10 cellular contexts compared by ENCODE assay signal in genomic region chr12:8035440-8036010, GRCh38. TPM values are rescaled to one million over a fixed set of nuclear protein-coding genes. Genes with fewer than 3 reads are reported as not detected.
A peak's percentile ranks its signal among the peaks of the same experiment; 100 is the strongest.
DNase-seq lines count a peak whose midpoint lies in the region; ATAC-seq, FAIRE-seq and TF ChIP-seq lines count a peak whose summit lies in the region.
"Had no signal": no experiment of that assay in that cellular context is flagged by ENCODE, and none has a peak within 500 bp of the region (broad histone marks: within the 10 kb centered on the region; RNA-seq: fewer than 3 reads in every experiment).

No MANE protein-coding gene starts in this region.

- WGBS in H1 (ENCODE audit: extremely low coverage in 1 of 2, insufficient coverage in 1 of 2, insufficient read length in 1 of 2, insufficient replicate concordance in 2 of 2, low coverage in 1 of 2, low lambda C conversion rate in 2 of 2, missing lambda C conversion rate in 1 of 2), 2 experiments = 77% methylated on average over 5 of the region's 5 CpGs; no CpG with 5 or more reads in 1 of the 2 experiments

- no peak for TF ChIP-seq EP300 in H1 (IDR thresholded peaks at IDR 0.05; ENCODE audit: borderline replicate concordance in 1 of 2, low read depth in 2 of 2, low read length in 2 of 2)

- peaks cover 5% of the 10 kb centered on the region; the same call in 1 of the 2 replicates for H3K79me1 ChIP-seq in H1 (ENCODE audit: low read depth, low read length)

- intact Hi-C loops in Right ventricle myocardium superior (cut with DNase I) = loop anchor here (10.0 kb wide), 1 partner anchor 101 kb away; the partner anchor contains the start of gene SLC2A3
- intact Hi-C loops in naive thymus-derived CD4-positive, alpha-beta T cell (cut with micrococcal nuclease) = no loop called here

- peaks cover 9% of the 10 kb centered on the region for H3K36me3 ChIP-seq in right atrium auricular region
- H3K36me3 ChIP-seq in H1 (ENCODE audit: control insufficient read depth in 2 of 4, insufficient read depth in 4 of 4, low read length in 3 of 4) = peaks cover 0 to 3% (median under 1%) of the 10 kb centered on the region in 4 experiments; a peak in 2 of 8 replicates
- H3K36me3 ChIP-seq in naive thymus-derived CD4-positive, alpha-beta T cell (ENCODE audit: control insufficient read depth in 2 of 3, insufficient read depth in 3 of 3, low read length in 3 of 3) = peaks cover 0 to 19% (median 5%) of the 10 kb centered on the region in 3 experiments

- H3K9ac ChIP-seq in H1 (replicated peaks in 1 of 4; ENCODE audit: extremely low read depth in 1 of 4, low read depth in 3 of 4, low read length in 3 of 4) = no peak overlapping the region

- no peak overlapping the region for H2AFZ ChIP-seq in H1 (ENCODE audit: low read length)

- H3K4me3 Mint-ChIP-seq in naive thymus-derived CD4-positive, alpha-beta T cell = peak overlapping the region in 9 of 10 donors; percentile 71 to 94 (median 90)

- no peak for TF ChIP-seq POLR2A in H1 (IDR thresholded peaks at IDR 0.05; ENCODE audit: control extremely low read depth in 1 of 2, low read depth in 2 of 2, low read length in 2 of 2)

- H3K23me2 ChIP-seq in H1 (ENCODE audit: low read depth, low read length) = peaks cover 23% of the 10 kb centered on the region

- peak overlapping the region; percentile 5; the same call in 1 of the 2 replicates for H2BK15ac ChIP-seq in H1 (ENCODE audit: low read length)

- H3K23ac ChIP-seq in H1 (ENCODE audit: insufficient read length) = no peak overlapping the region

- CTCF ChIA-PET in H1 (lab: Charles Lee; ENCODE audit: partially characterized antibody) = interaction anchor here (1.0 to 3.1 kb wide), 2 partner anchors 11 to 57 kb away, joined by 3 to 17 read pairs; no protein-coding TSS in a partner anchor
- CTCF ChIA-PET in naive thymus-derived CD4-positive, alpha-beta T cell (lab: Charles Lee) = interaction anchor here (1.6 to 2.5 kb wide), 4 partner anchors 9 to 102 kb away, joined by 4 to 14 read pairs (median 8); no protein-coding TSS in a partner anchor

- H4K5ac ChIP-seq in H1 (ENCODE audit: insufficient read length, low read depth, low read length) = no peak overlapping the region

- H3K27ac ChIP-seq in right atrium auricular region (peak overlapping the region; percentile 96 to 99), H1 (ENCODE audit: low read depth, low read length) (no peak overlapping the region)
- peak overlapping the region; percentile 100 for H3K27ac ChIP-seq in naive thymus-derived CD4-positive, alpha-beta T cell (ENCODE audit: low read depth, low read length)

- H4K8ac ChIP-seq in H1 (ENCODE audit: extremely low read depth, insufficient read depth, low read length) = no peak overlapping the region

- H3K79me2 ChIP-seq in H1 (ENCODE audit: control insufficient read depth in 1 of 2, insufficient read depth in 2 of 2, low read length in 2 of 2) = peaks cover 0 to 21% of the 10 kb centered on the region in 2 experiments; a peak in 1 of 4 replicates

- H4K20me1 ChIP-seq in H1 (replicated peaks in 1 of 2; ENCODE audit: control insufficient read depth in 1 of 2, insufficient read depth in 2 of 2, low read length in 2 of 2) = peaks cover 0 to 2% of the 10 kb centered on the region in 2 experiments

- H3K4me3 ChIP-seq in right atrium auricular region (peak overlapping the region; percentile 72 to 97), H1 (ENCODE audit: extremely low read depth in 1 of 4, insufficient read depth in 2 of 4, low read depth in 3 of 4, low read length in 4 of 4) (peak overlapping the region in 1 of 4 experiments; percentile 17; a peak in 2 of 8 replicates)
- H3K4me3 ChIP-seq in naive thymus-derived CD4-positive, alpha-beta T cell (ENCODE audit: low read length) = no peak overlapping the region

- FAIRE-seq in H1 (lab: Jason Lieb, UNC) = no peak
- FAIRE-seq: bronchial epithelial cell had no signal

- no peak overlapping the region for H3K56ac ChIP-seq in H1 (replicated peaks; ENCODE audit: insufficient read length, low read depth, low read length)

- H3K4me1 Mint-ChIP-seq in naive thymus-derived CD4-positive, alpha-beta T cell = peaks cover 64 to 80% (median 73%) of the 10 kb centered on the region in 7 donors

- TF ChIP-seq CTCF in right atrium auricular region (IDR thresholded peaks at IDR 0.05) = no peak
- TF ChIP-seq CTCF in H1 (IDR thresholded peaks at IDR 0.05; ENCODE audit: control extremely low read depth in 1 of 3, insufficient read depth in 1 of 3, low read depth in 1 of 3, low read length in 3 of 3) = no peak

- H3K18ac ChIP-seq in H1 (ENCODE audit: extremely low read depth, low read length) = no peak overlapping the region

- no peak overlapping the region for H2AK5ac ChIP-seq in H1 (ENCODE audit: low read depth, low read length)

- H2BK12ac ChIP-seq in H1 (ENCODE audit: low read depth, low read length) = peak overlapping the region; percentile 3; the same call in 1 of the 2 replicates

- peaks cover 0 to 8% (median 0%) of the 10 kb centered on the region in 5 donors for H3K36me3 Mint-ChIP-seq in naive thymus-derived CD4-positive, alpha-beta T cell

- H3K9me3 ChIP-seq in right atrium auricular region (no peaks in the 10 kb centered on the region), H1 (ENCODE audit: insufficient read depth in 2 of 2, low read depth in 1 of 2, low read length in 1 of 2) (no peaks in the 10 kb centered on the region)
- H3K9me3 ChIP-seq in naive thymus-derived CD4-positive, alpha-beta T cell (ENCODE audit: control insufficient read depth in 2 of 3, low read length in 3 of 3) = no peaks in the 10 kb centered on the region

- POLR2A ChIA-PET in H1 (lab: Charles Lee; ENCODE audit: partially characterized antibody) = no interaction called here
- POLR2A ChIA-PET in naive thymus-derived CD4-positive, alpha-beta T cell (lab: Charles Lee) = interaction anchor here (1.4 to 16.4 kb wide), 4 partner anchors 8 to 100 kb away, joined by 4 to 178 read pairs (median 30); partner anchors contain the start of genes NECAP1 and SLC2A3

- no peak overlapping the region for H3K4ac ChIP-seq in H1 (replicated peaks; ENCODE audit: insufficient read length, low read depth, low read length)

- H3K4me1 ChIP-seq in right atrium auricular region (peaks cover 0 to 78% of the 10 kb centered on the region in 2 donors), H1 (replicated peaks in 1 of 4; ENCODE audit: control insufficient read depth in 3 of 4, insufficient read depth in 4 of 4, low read length in 3 of 4) (peaks cover 21 to 39% (median 30%) of the 10 kb centered on the region in 4 experiments)
- H3K4me1 ChIP-seq in naive thymus-derived CD4-positive, alpha-beta T cell (ENCODE audit: control insufficient read depth in 2 of 2, insufficient read depth in 2 of 2, low read length in 2 of 2) = peaks cover 53 to 60% of the 10 kb centered on the region in 2 donors

- no peaks in the 10 kb centered on the region for H3K9me3 Mint-ChIP-seq in naive thymus-derived CD4-positive, alpha-beta T cell

- H2BK120ac ChIP-seq in H1 (replicated peaks; ENCODE audit: low read depth, low read length) = no peak overlapping the region

- peak overlapping the region; percentile 30 to 46; a peak in 3 of 4 replicates for H3K4me2 ChIP-seq in H1 (ENCODE audit: insufficient read depth in 1 of 2, low read depth in 2 of 2, low read length in 2 of 2)

- DNase-seq in right atrium auricular region (ENCODE audit: low spot score) = no peak
- no peak for DNase-seq in Right ventricle myocardium superior
- DNase-seq in H1 (ENCODE audit: low read depth in 1 of 2, low spot score in 2 of 2) = no peak
- DNase-seq in naive thymus-derived CD4-positive, alpha-beta T cell = no peak
- no peak for DNase-seq in LoVo (ENCODE audit: low spot score)
- no peak for DNase-seq in OCI-M2 (lab: John Stamatoyannopoulos, UW; ENCODE audit: unreplicated experiment)
- DNase-seq in HuH-7 (ENCODE audit: low spot score) = no peak
- DNase-seq: NCI-H1694 treated with DMSO at 0.1 percent for 48 hours had no signal

- H3K27me3 Mint-ChIP-seq in naive thymus-derived CD4-positive, alpha-beta T cell = no peaks in the 10 kb centered on the region

- peak overlapping the region in 7 of 9 donors; percentile 69 to 97 (median 91) for H3K27ac Mint-ChIP-seq in naive thymus-derived CD4-positive, alpha-beta T cell

- TF ChIP-seq RAD21 in H1 (IDR thresholded peaks at IDR 0.05 in 1 of 2, conservative IDR thresholded peaks at IDR 0.05 in 1 of 2; ENCODE audit: low read depth in 2 of 2, low read length in 2 of 2) = no peak

- H4K91ac ChIP-seq in H1 (replicated peaks; ENCODE audit: insufficient read length, low read length) = no peak overlapping the region

- no peak overlapping the region for H3K14ac ChIP-seq in H1 (ENCODE audit: insufficient read length)

- H2BK5ac ChIP-seq in H1 (ENCODE audit: low read depth, low read length) = no peak overlapping the region

- no peak for ATAC-seq in Right ventricle myocardium superior (ENCODE audit: poor library complexity)
- ATAC-seq in naive thymus-derived CD4-positive, alpha-beta T cell = no peak
- ATAC-seq in GM18867 (IDR thresholded peaks at IDR 0.05; ENCODE audit: unreplicated experiment) = no peak

- no peak overlapping the region for H2BK20ac ChIP-seq in H1 (ENCODE audit: low read length)

- no peaks in the 10 kb centered on the region for H3K27me3 ChIP-seq in right atrium auricular region
- no peaks in the 10 kb centered on the region for H3K27me3 ChIP-seq in H1 (replicated peaks in 1 of 4; ENCODE audit: control insufficient read depth in 3 of 4, extremely low read depth in 1 of 4, insufficient read depth in 3 of 4, low read length in 3 of 4)
- H3K27me3 ChIP-seq in naive thymus-derived CD4-positive, alpha-beta T cell (ENCODE audit: control insufficient read depth in 2 of 2, insufficient read depth in 2 of 2, low read length in 2 of 2) = no peaks in the 10 kb centered on the region

RNA-seq across cellular contexts. Expression of gene FOXJ2, which starts 3.0 kb away (rescaled TPM):
- 10 to 100 TPM; 19.9 to 22.1 TPM for total RNA-seq in right atrium auricular region
- 22.4 TPM for total RNA-seq in Right ventricle myocardium superior
- total RNA-seq in H1 (2021; fragmentation: NEBNext Ultra II Directional; extraction: Animal tissue kit (Norgen Biotek cat#: 25700)) = 8.2 and 9.3 TPM in 2 replicates
- polyA plus RNA-seq in H1 (2011; rRNA removed) = 4.2 and 6.2 TPM in 2 replicates
- 4.1 TPM for polyA plus RNA-seq in H1 (2011; cell fraction: cytosol; rRNA removed)
- polyA plus RNA-seq in H1 (2011; cell fraction: nucleus; rRNA removed) = 9.7 TPM
- 4.9 to 7.1 TPM (median 6.2 TPM) in 4 replicates for polyA plus RNA-seq in H1 (2012, experiment 1 of 2)
- polyA plus RNA-seq in H1 (2012, experiment 2 of 2) = 4.4 TPM
- 5.9 TPM for polyA plus RNA-seq in H1 (2013, experiment 1 of 2)
- 5.7 TPM for polyA plus RNA-seq in H1 (2013, experiment 2 of 2)
- polyA minus RNA-seq in H1 (2011; rRNA and poly(A)+ RNA removed) = 4.6 and 7.8 TPM in 2 replicates
- 4.4 TPM for polyA minus RNA-seq in H1 (2011; cell fraction: cytosol; rRNA and poly(A)+ RNA removed)
- 6.0 TPM for polyA minus RNA-seq in H1 (2011; cell fraction: nucleus; rRNA and poly(A)+ RNA removed)
- 10 to 100 TPM; 19.8 to 30.2 (median 28.9) TPM for total RNA-seq in naive thymus-derived CD4-positive, alpha-beta T cell
- polyA plus RNA-seq in naive thymus-derived CD4-positive, alpha-beta T cell = 10 to 100 TPM; 11.2 to 15.5 TPM

RNA-seq across cellular contexts. Expression of gene C3AR1, which starts 30.6 kb away (rescaled TPM):
- total RNA-seq in right atrium auricular region (10 to 100 TPM in 1 of 2 donors, 1 to 10 TPM in 1; 3.4 to 10.6 TPM), Right ventricle myocardium superior (7.3 TPM)
- not detected in 2 replicates for total RNA-seq in H1 (2021; fragmentation: NEBNext Ultra II Directional; extraction: Animal tissue kit (Norgen Biotek cat#: 25700))
- polyA plus RNA-seq in H1 (2011; rRNA removed) = not detected in 2 replicates
- not detected for polyA plus RNA-seq in H1 (2011; cell fraction: cytosol; rRNA removed)
- not detected for polyA plus RNA-seq in H1 (2011; cell fraction: nucleus; rRNA removed)
- polyA plus RNA-seq in H1 (2012, experiment 1 of 2) = not detected in 4 replicates
- polyA plus RNA-seq in H1 (2012, experiment 2 of 2) = not detected
- polyA plus RNA-seq in H1 (2013, experiment 1 of 2) = not detected
- not detected for polyA plus RNA-seq in H1 (2013, experiment 2 of 2)
- polyA minus RNA-seq in H1 (2011; rRNA and poly(A)+ RNA removed) = not detected in 2 replicates
- polyA minus RNA-seq in H1 (2011; cell fraction: cytosol; rRNA and poly(A)+ RNA removed) = not detected
- not detected for polyA minus RNA-seq in H1 (2011; cell fraction: nucleus; rRNA and poly(A)+ RNA removed)
- 10 to 100 TPM in 1 of 5 experiments, 1 to 10 TPM in 3, under 1 TPM in 1; 0.66 to 12.7 (median 3.0) TPM for total RNA-seq in naive thymus-derived CD4-positive, alpha-beta T cell
- under 1 TPM; 0.54 to 0.62 TPM for polyA plus RNA-seq in naive thymus-derived CD4-positive, alpha-beta T cell
- total RNA-seq: bronchial epithelial cell had no signal

RNA-seq across cellular contexts. Expression of gene NECAP1, which starts 46.5 kb away (rescaled TPM):
- 10 to 100 TPM; 25.4 to 37.9 TPM for total RNA-seq in right atrium auricular region
- total RNA-seq in Right ventricle myocardium superior = 16.8 TPM
- total RNA-seq in H1 (2021; fragmentation: NEBNext Ultra II Directional; extraction: Animal tissue kit (Norgen Biotek cat#: 25700)) = 22.1 and 23.4 TPM in 2 replicates
- polyA plus RNA-seq in H1 (2011; rRNA removed) = 17.3 and 18.6 TPM in 2 replicates
- polyA plus RNA-seq in H1 (2011; cell fraction: cytosol; rRNA removed) = 24.6 TPM
- 16.6 TPM for polyA plus RNA-seq in H1 (2011; cell fraction: nucleus; rRNA removed)
- polyA plus RNA-seq in H1 (2012, experiment 1 of 2) = 15.1 to 18.0 TPM (median 15.7 TPM) in 4 replicates
- polyA plus RNA-seq in H1 (2012, experiment 2 of 2) = 6.1 TPM
- 12.0 TPM for polyA plus RNA-seq in H1 (2013, experiment 1 of 2)
- polyA plus RNA-seq in H1 (2013, experiment 2 of 2) = 11.4 TPM
- polyA minus RNA-seq in H1 (2011; rRNA and poly(A)+ RNA removed) = 24.8 and 32.9 TPM in 2 replicates
- polyA minus RNA-seq in H1 (2011; cell fraction: cytosol; rRNA and poly(A)+ RNA removed) = 27.3 TPM
- polyA minus RNA-seq in H1 (2011; cell fraction: nucleus; rRNA and poly(A)+ RNA removed) = 21.3 TPM
- total RNA-seq in naive thymus-derived CD4-positive, alpha-beta T cell = 10 to 100 TPM; 41.8 to 92.0 (median 56.7) TPM
- 10 to 100 TPM; 22.5 to 23.9 TPM for polyA plus RNA-seq in naive thymus-derived CD4-positive, alpha-beta T cell
